ENCODE assay signal across 8 cellular contexts in the genomic region with DNA sequence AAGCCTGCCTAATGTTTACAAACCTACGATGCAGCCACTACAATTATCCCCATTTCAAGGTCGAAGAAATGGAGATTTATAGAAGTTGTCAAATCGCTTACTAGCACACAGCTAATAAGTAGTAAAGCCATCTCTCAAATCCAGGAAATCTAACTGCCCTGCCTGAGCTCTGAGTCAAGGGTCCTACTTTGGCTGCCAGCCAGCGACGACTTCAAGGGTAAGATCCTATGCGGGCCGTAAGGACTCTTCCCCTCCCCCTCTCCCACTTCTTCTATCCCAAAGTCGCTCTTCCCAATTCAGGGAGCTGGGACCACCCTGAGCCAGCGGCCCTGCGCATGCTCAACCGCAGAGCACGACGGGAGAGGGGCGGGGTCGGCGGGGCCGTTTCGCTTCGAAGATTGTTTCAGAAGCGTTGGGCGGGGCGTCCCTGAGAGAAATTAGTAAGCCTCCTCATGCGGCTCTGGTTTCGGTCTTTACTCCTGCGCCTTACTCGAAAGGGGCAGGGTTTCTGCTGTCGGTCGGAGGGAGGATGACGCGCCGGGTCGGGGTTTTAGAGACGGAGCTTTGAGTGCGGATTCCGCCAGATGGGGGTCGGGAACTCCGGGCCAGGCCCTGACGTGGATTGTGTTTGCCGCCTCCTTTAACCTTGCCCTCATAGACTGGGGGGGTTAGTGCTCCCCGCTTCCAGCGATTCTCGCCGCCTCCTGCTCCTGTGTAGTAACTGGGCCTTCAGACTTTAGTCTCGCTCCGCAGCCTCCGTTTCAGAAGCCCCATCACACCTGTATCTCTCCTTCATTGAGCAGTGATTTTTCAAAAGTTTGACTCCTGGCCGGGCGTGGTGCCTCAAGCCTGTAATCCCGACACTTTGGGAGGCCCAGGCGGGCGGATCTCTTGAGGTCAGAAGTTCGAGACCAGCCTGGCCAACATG. TPM values are rescaled to one million over a fixed set of nuclear protein-coding genes. Genes with fewer than 3 reads are reported as not detected.
A peak's percentile ranks its signal among the peaks of the same experiment; 100 is the strongest.
DNase-seq lines count a peak whose midpoint lies in the region; ATAC-seq lines count a peak whose summit lies in the region.

A gene (plus strand): TSS at position 383 of the 928 bp plus-strand sequence. CDS start 14,603 bp downstream, outside the sequence.

- DNase-seq in COLO668 (lab: John Stamatoyannopoulos, UW; ENCODE audit: unreplicated experiment) (peak; percentile 93), HT-29 (ENCODE audit: low spot score) (peak; percentile 87), NOMO-1 treated with DMSO at 0.1 percent for 48 hours (lab: John Stamatoyannopoulos, UW; ENCODE audit: unreplicated experiment) (peak; percentile 80), epidermal melanocyte (ENCODE audit: insufficient read length, low spot score) (peak; percentile 92), middle frontal gyrus (ENCODE audit: extremely low spot score, low spot score) (peak; percentile 62)
- DNase-seq in activated CD8-positive, alpha-beta memory T cell treated with anti-CD3 and anti-CD28 coated beads, Interleukin-2, amount 50 U/mL, for 48 hours = peak; percentile 92
- DNase-seq in stimulated activated CD8-positive, alpha-beta memory T cell treated with anti-CD3 and anti-CD28 coated beads, Interleukin-2, amount 100 ng/mL, for 1 hour (ENCODE audit: low read depth in 2 of 2) = peak; percentile 70 to 73

- ATAC-seq in GM19468 (IDR thresholded peaks at IDR 0.05; ENCODE audit: extremely low read depth, unreplicated experiment) = peak; percentile 67

RNA-seq across cellular contexts. Expression of the gene that starts here (rescaled TPM):
- total RNA-seq in HT-29 (2014; rRNA removed; shearing (Covaris generic)) = 3.7 and 7.4 TPM in 2 replicates

Comparison
In these comparisons a context has a peak if more than half of its experiments do, and no peak if none do; other contexts are left out.
1. Peak in every context shown above with its lines: DNase-seq and ATAC-seq.